Comparison of ENCODE assay signal across 21 cellular contexts in genomic region chr7:84363741-84364140, GRCh38.
"Had no signal": no experiment of that assay in that cellular context is flagged by ENCODE, and none has a peak within 500 bp of the region (broad histone marks: within the 10 kb centered on the region; RNA-seq: fewer than 3 reads in every experiment).

No MANE protein-coding gene starts in this region.

- H3K4me3 Mint-ChIP-seq: memory B cell; naive thymus-derived CD8-positive, alpha-beta T cell; stimulated activated memory B cell treated with anti-CD40 and anti-IgM and Interleukin-4, amounts not matched to agents 10 μg/mL and 1 μg/mL and 100 μg/mL, for 72 hours; T-helper 2 cell treated with Interferon-gamma antibody and Interleukin-4, amounts not matched to agents 5 μg/mL and 100 μg/mL, for 36 hours; type B pancreatic cell had no signal

- H3K27me3 Mint-ChIP-seq: memory B cell; stimulated activated memory B cell treated with anti-CD40 and anti-IgM and Interleukin-4, amounts not matched to agents 10 μg/mL and 1 μg/mL and 100 μg/mL, for 72 hours; type B pancreatic cell had no signal

- H3K4me1 Mint-ChIP-seq: memory B cell; naive thymus-derived CD8-positive, alpha-beta T cell; stimulated activated memory B cell treated with anti-CD40 and anti-IgM and Interleukin-4, amounts not matched to agents 10 μg/mL and 1 μg/mL and 100 μg/mL, for 72 hours had no signal

- DNase-seq: activated CD4-positive, alpha-beta T cell treated with anti-CD3 and anti-CD28 coated beads, Interleukin-2, amount 50 U/mL, for 48 hours; activated gamma-delta T cell; dermis blood vessel endothelial cell; effector memory CD4-positive, alpha-beta T cell; gastrocnemius medialis; head of caudate nucleus; kidney glomerular epithelial cell; left ventricle myocardium superior; naive thymus-derived CD8-positive, alpha-beta T cell; pancreas; sigmoid colon; stimulated activated CD4-positive, alpha-beta T cell treated with anti-CD3 and anti-CD28 coated beads, Interleukin-4, amount 100 ng/mL, for 4 hours; testis had no signal

- H3K27me3 ChIP-seq: esophagus muscularis mucosa, gastrocnemius medialis, neutrophil, sigmoid colon, testis had no signal

- H3K36me3 Mint-ChIP-seq: activated naive CD4-positive, alpha-beta T cell treated with anti-CD3 and anti-CD28 coated beads, Interleukin-2, amount 50 U/mL, for 72 hours; memory B cell; stimulated activated memory B cell treated with anti-CD40 and anti-IgM and Interleukin-4, amounts not matched to agents 10 μg/mL and 1 μg/mL and 100 μg/mL, for 72 hours had no signal

- H3K9me3 Mint-ChIP-seq: activated naive CD4-positive, alpha-beta T cell treated with anti-CD3 and anti-CD28 coated beads, Interleukin-2, amount 50 U/mL, for 72 hours; memory B cell; stimulated activated memory B cell treated with anti-CD40 and anti-IgM and Interleukin-4, amounts not matched to agents 10 μg/mL and 1 μg/mL and 100 μg/mL, for 72 hours; T-helper 2 cell treated with Interferon-gamma antibody and Interleukin-4, amounts not matched to agents 5 μg/mL and 100 μg/mL, for 36 hours; type B pancreatic cell had no signal

- H3K27ac ChIP-seq: esophagus muscularis mucosa, gastrocnemius medialis, neutrophil, pancreas, testis had no signal

- H3K27ac Mint-ChIP-seq: activated naive CD4-positive, alpha-beta T cell treated with anti-CD3 and anti-CD28 coated beads, Interleukin-2, amount 50 U/mL, for 72 hours; memory B cell; naive thymus-derived CD8-positive, alpha-beta T cell; stimulated activated memory B cell treated with anti-CD40 and anti-IgM and Interleukin-4, amounts not matched to agents 10 μg/mL and 1 μg/mL and 100 μg/mL, for 72 hours; T-helper 2 cell treated with Interferon-gamma antibody and Interleukin-4, amounts not matched to agents 5 μg/mL and 100 μg/mL, for 36 hours had no signal

- H3K9me3 ChIP-seq: esophagus muscularis mucosa, gastrocnemius medialis, neutrophil, pancreas, sigmoid colon, testis had no signal

- H3K36me3 ChIP-seq: esophagus muscularis mucosa, gastrocnemius medialis, neutrophil, pancreas, sigmoid colon had no signal

- H3K4me3 ChIP-seq: esophagus muscularis mucosa, gastrocnemius medialis, pancreas, sigmoid colon, testis had no signal

- ATAC-seq: activated naive CD4-positive, alpha-beta T cell treated with anti-CD3 and anti-CD28 coated beads, Interleukin-2, amount 50 U/mL, for 72 hours; gastrocnemius medialis; left ventricle myocardium superior; naive thymus-derived CD8-positive, alpha-beta T cell; pancreas; stimulated activated memory B cell treated with anti-CD40 and anti-IgM and Interleukin-4, amounts not matched to agents 10 μg/mL and 1 μg/mL and 100 μg/mL, for 72 hours had no signal

- H3K4me1 ChIP-seq: gastrocnemius medialis, pancreas, testis had no signal

- FAIRE-seq: endothelial cell of umbilical vein had no signal
